In the genomic region with DNA sequence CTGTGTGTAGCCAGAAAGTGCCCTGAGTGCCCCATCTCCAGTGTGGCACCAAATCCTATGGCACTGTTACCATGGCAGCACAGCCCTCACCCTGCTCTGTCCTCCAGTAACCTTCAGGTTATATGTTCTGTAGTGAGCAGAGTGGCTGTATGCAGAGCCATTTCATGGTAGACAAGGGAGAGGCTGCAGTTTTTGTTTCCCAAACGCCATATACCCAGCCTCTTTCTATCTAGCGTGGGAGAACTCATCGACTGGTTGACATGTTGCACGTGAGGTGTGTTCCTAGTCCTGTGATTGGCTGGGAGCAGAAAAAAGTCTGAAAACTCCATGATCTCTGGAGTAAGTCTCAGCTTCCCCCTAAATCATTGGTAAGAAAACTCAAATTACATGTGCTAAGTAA, we compare ENCODE assay signal across 12 cellular contexts. TPM values are rescaled to one million over a fixed set of nuclear protein-coding genes. Genes with fewer than 3 reads are reported as not detected.
DNase-seq lines count a peak whose midpoint lies in the region; ATAC-seq and TF ChIP-seq lines count a peak whose summit lies in the region.
"Had no signal": no experiment of that assay in that cellular context is flagged by ENCODE, and none has a peak within 500 bp of the region (broad histone marks: within the 10 kb centered on the region; RNA-seq: fewer than 3 reads in every experiment).

No MANE protein-coding gene starts in this region.

- H3K4me3 Mint-ChIP-seq in activated T-cell treated with anti-CD3 and anti-CD28 coated beads, Interleukin-2, amount 50 U/mL, for 24 hours, result peak overlapping the region; percentile 97

- no peak for TF ChIP-seq EP300 in stomach (IDR thresholded peaks at IDR 0.05)

- TF ChIP-seq CTCF in PC-3 (conservative IDR thresholded peaks at IDR 0.05; ENCODE audit: low read depth, low read length), result no peak
- no peak for TF ChIP-seq CTCF in stomach (IDR thresholded peaks at IDR 0.05)
- TF ChIP-seq CTCF in BE2C (IDR thresholded peaks at IDR 0.05; ENCODE audit: low read depth, low read length), result no peak

- H3K27me3 Mint-ChIP-seq in activated T-cell treated with anti-CD3 and anti-CD28 coated beads, Interleukin-2, amount 50 U/mL, for 24 hours, result no peaks in the 10 kb centered on the region

- H3K36me3 Mint-ChIP-seq in activated T-cell treated with anti-CD3 and anti-CD28 coated beads, Interleukin-2, amount 50 U/mL, for 24 hours (ENCODE audit: low read depth), result peaks cover 33% of the 10 kb centered on the region

- TF ChIP-seq POLR2A in stomach (IDR thresholded peaks at IDR 0.05), result no peak

- 77 to 83% (median 78%) methylated on average over 4 of the region's 4 CpGs for WGBS in stomach, 5 donors

- no peaks in the 10 kb centered on the region for H4K20me1 ChIP-seq in PC-3 (ENCODE audit: low read length)
- H4K20me1 ChIP-seq: BLaER1 had no signal

- intact Hi-C loops in PC-3 (cut with micrococcal nuclease) (no loop called here), stomach (cut with DNase I; ENCODE audit: low total_unique reads) (no loop called here)

- no peaks in the 10 kb centered on the region for H3K9me3 Mint-ChIP-seq in activated T-cell treated with anti-CD3 and anti-CD28 coated beads, Interleukin-2, amount 50 U/mL, for 24 hours

- H3K27ac ChIP-seq in PC-3 (ENCODE audit: low read length) (peak overlapping the region; percentile 95), stomach (no peak overlapping the region)
- H3K27ac ChIP-seq: BLaER1, heart right ventricle, SK-N-MC had no signal

- H3K9me3 ChIP-seq in PC-3 (ENCODE audit: low read length), result no peaks in the 10 kb centered on the region
- H3K9me3 ChIP-seq in stomach, result no peaks in the 10 kb centered on the region
- no peaks in the 10 kb centered on the region for H3K9me3 ChIP-seq in BE2C
- H3K9me3 ChIP-seq: BLaER1, heart right ventricle had no signal

- H3K4me3 ChIP-seq in PC-3 (ENCODE audit: low read length), result peak overlapping the region; percentile 84
- H3K4me3 ChIP-seq in stomach, result peak overlapping the region in 3 of 4 donors; percentile 53 to 87 (median 68)
- H3K4me3 ChIP-seq in BE2C (ENCODE audit: low read depth, low read length), result no peak overlapping the region

- peak overlapping the region; percentile 85 for H3K9ac ChIP-seq in PC-3 (ENCODE audit: low read length)
- H3K9ac ChIP-seq: BLaER1 had no signal

- peak overlapping the region; percentile 90 for H3K4me2 ChIP-seq in PC-3 (ENCODE audit: low read length)

- CTCF ChIA-PET in PC-3 (lab: Charles Lee), result interaction anchor here (0.6 to 1.0 kb wide), 2 partner anchors 13 to 18 kb away, joined by 4 read pairs; no protein-coding TSS in a partner anchor

- H3K4me1 ChIP-seq in PC-3 (ENCODE audit: insufficient read depth, low read length), result peaks cover 59% of the 10 kb centered on the region
- H3K4me1 ChIP-seq in stomach, result peaks cover 15 to 49% (median 32%) of the 10 kb centered on the region in 4 donors
- H3K4me1 ChIP-seq in BE2C, result no peaks in the 10 kb centered on the region

- H3K9me2 ChIP-seq in PC-3 (replicated peaks; ENCODE audit: low read length), result no peaks in the 10 kb centered on the region

- POLR2A ChIA-PET in PC-3 (lab: Charles Lee; ENCODE audit: unreplicated experiment), result no interaction called here

- peaks cover 61% of the 10 kb centered on the region for H3K79me2 ChIP-seq in PC-3 (ENCODE audit: low read length)

- H3K27ac Mint-ChIP-seq in activated T-cell treated with anti-CD3 and anti-CD28 coated beads, Interleukin-2, amount 50 U/mL, for 24 hours, result peak overlapping the region; percentile 95

- H3K27me3 ChIP-seq in PC-3 (ENCODE audit: low read length) (no peaks in the 10 kb centered on the region), stomach (peaks cover 0 to 20% (median 5%) of the 10 kb centered on the region in 3 donors), BE2C (peaks cover 67% of the 10 kb centered on the region)

- peak; percentile 39 for DNase-seq in activated T-cell treated with anti-CD3 and anti-CD28 coated beads, Interleukin-2, amount 50 U/mL, for 24 hours
- DNase-seq in activated T-cell treated with anti-CD3 and anti-CD28 coated beads for 4 hours, result no peak
- no peak for DNase-seq in PC-3
- peak; percentile 60 for DNase-seq in cerebellar cortex (ENCODE audit: low spot score)
- no peak for DNase-seq in stomach
- DNase-seq in BE2C, result no peak
- DNase-seq: heart right ventricle, NCI-H2227 treated with DMSO at 0.1 percent for 48 hours had no signal

- peaks cover 21% of the 10 kb centered on the region for H3F3A ChIP-seq in PC-3 (ENCODE audit: low read length, unreplicated experiment)

- H3K36me3 ChIP-seq in PC-3 (ENCODE audit: low read depth, low read length) (peaks cover 4% of the 10 kb centered on the region; the same call in 1 of the 2 replicates), stomach (no peaks in the 10 kb centered on the region), BE2C (no peaks in the 10 kb centered on the region)
- H3K36me3 ChIP-seq: BLaER1, heart right ventricle had no signal

- BruUV-seq in PC-3 (replicated peaks; lab: Mats Ljungman, UMichigan), result no TSS peak

- no peak overlapping the region for H2AFZ ChIP-seq in PC-3 (ENCODE audit: low read length)

- peaks cover 60% of the 10 kb centered on the region for H3K4me1 Mint-ChIP-seq in activated T-cell treated with anti-CD3 and anti-CD28 coated beads, Interleukin-2, amount 50 U/mL, for 24 hours (ENCODE audit: low read depth)

- ATAC-seq in PC-3 (peak; percentile 8; the same call in 1 of the 2 replicates), HG02798 (IDR thresholded peaks at IDR 0.05; ENCODE audit: poor library complexity, unreplicated experiment) (no peak), HG03159 (IDR thresholded peaks at IDR 0.05; ENCODE audit: unreplicated experiment) (no peak)

RNA-seq across cellular contexts. Expression of a gene that starts 2.0 kb away (rescaled TPM):
- 14.1 and 18.4 TPM in 2 replicates for total RNA-seq in PC-3 (2014; rRNA removed)
- 100 to 1,000 TPM in 1 of 5 donors, 10 to 100 TPM in 3, 1 to 10 TPM in 1; 2.7 to 142 (median 33.4) TPM for total RNA-seq in stomach
- polyA plus RNA-seq in stomach, result 1 to 10 TPM in 2 of 3 donors, under 1 TPM in 1; 0.81 to 2.4 (median 1.8) TPM
- 0.57 TPM for polyA plus RNA-seq in BE2C (2012; ENCODE audit: insufficient read depth, insufficient read length, low read depth)

RNA-seq across cellular contexts. Expression of a gene that starts 19.4 kb away (rescaled TPM):
- total RNA-seq in PC-3 (2014; rRNA removed), result 9.0 and 18.5 TPM in 2 replicates
- 10 to 100 TPM; 10.3 to 75.9 (median 31.9) TPM for total RNA-seq in stomach
- 1 to 10 TPM; 1.7 to 2.9 (median 2.4) TPM for polyA plus RNA-seq in stomach
- polyA plus RNA-seq in BE2C (2012; ENCODE audit: insufficient read depth, insufficient read length, low read depth), result 6.3 TPM

Comparison
In these comparisons a context has a peak if more than half of its experiments do, and no peak if none do; other contexts are left out.
1. DNase-seq: peak in activated T-cell treated with anti-CD3 and anti-CD28 coated beads, Interleukin-2, amount 50 U/mL, for 24 hours (single experiment) and cerebellar cortex (single experiment); none in activated T-cell treated with anti-CD3 and anti-CD28 coated beads for 4 hours (single experiment), PC-3 (single experiment), stomach (single experiment) and BE2C (single experiment).